ENCODE assay signal across 9 cellular contexts in the genomic region with DNA sequence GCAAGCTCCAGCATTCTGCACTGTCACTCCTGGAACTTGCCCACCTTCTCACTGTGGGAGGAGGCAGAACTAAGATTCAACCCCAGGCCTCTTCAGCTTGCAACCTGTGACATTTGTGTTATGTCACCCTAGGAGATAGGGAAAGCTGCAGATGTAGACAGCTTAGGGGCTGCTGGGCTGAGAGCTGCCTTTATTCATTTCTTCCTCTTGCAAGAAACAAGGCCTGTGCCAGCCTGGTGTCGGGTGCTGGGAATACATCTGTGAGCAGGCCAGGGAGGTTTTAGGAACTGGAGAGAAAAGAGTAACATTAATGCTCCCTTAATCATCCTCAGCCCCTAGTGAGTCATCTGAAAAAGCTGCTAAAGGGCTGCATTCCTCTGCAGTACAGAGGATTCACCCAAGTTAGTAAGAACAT.
DNase-seq lines count a peak whose midpoint lies in the region; ATAC-seq and TF ChIP-seq lines count a peak whose summit lies in the region.
"Had no signal": no experiment of that assay in that cellular context is flagged by ENCODE, and none has a peak within 500 bp of the region (broad histone marks: within the 10 kb centered on the region; RNA-seq: fewer than 3 reads in every experiment).

No MANE protein-coding gene starts in this region.

- H3K9me3 ChIP-seq in psoas muscle = no peaks in the 10 kb centered on the region
- no peaks in the 10 kb centered on the region for H3K9me3 ChIP-seq in T-helper 17 cell (ENCODE audit: control insufficient read depth, low read length, poor library complexity, severe bottlenecking)
- H3K9me3 ChIP-seq: neutrophil had no signal

- peaks cover 47% of the 10 kb centered on the region for H3K27me3 Mint-ChIP-seq in T-helper 17 cell

- ATAC-seq in psoas muscle (peak; percentile 36 to 74 (median 65)), T-helper 17 cell (no peak)

- no peaks in the 10 kb centered on the region for H3K4me1 Mint-ChIP-seq in T-helper 17 cell

- DNase-seq in EL = peak; percentile 95
- DNase-seq in SW480 (ENCODE audit: low spot score) = peak; percentile 68
- DNase-seq in foreskin melanocyte = peak; percentile 80
- peak; percentile 67 to 68 for DNase-seq in psoas muscle
- DNase-seq in cerebellar nuclear complex (lab: John Stamatoyannopoulos, UW) = no peak
- no peak for DNase-seq in NCI-H345 treated with DMSO at 0.1 percent for 48 hours (lab: John Stamatoyannopoulos, UW; ENCODE audit: unreplicated experiment)
- DNase-seq in NCI-H69 (lab: John Stamatoyannopoulos, UW) = no peak
- DNase-seq in T-helper 17 cell = no peak

- peaks cover 4% of the 10 kb centered on the region for H3K36me3 Mint-ChIP-seq in T-helper 17 cell (ENCODE audit: low read depth)

- no peak overlapping the region for H3K27ac ChIP-seq in psoas muscle
- H3K27ac ChIP-seq: neutrophil had no signal

- intact Hi-C loops in psoas muscle (cut with DNase I) = no loop called here

- no peak for TF ChIP-seq CTCF in psoas muscle (IDR thresholded peaks at IDR 0.05)

- 29 to 71% (median 51%) methylated on average over 1 of the region's 1 CpG for WGBS in psoas muscle, 3 donors

- no peak overlapping the region for H3K4me3 Mint-ChIP-seq in T-helper 17 cell

- no peak overlapping the region for H3K4me3 ChIP-seq in psoas muscle

- peaks cover 0 to 4% (median 0%) of the 10 kb centered on the region in 3 donors for H3K27me3 ChIP-seq in psoas muscle (ENCODE audit: insufficient read depth in 3 of 3, low read length in 2 of 3)

- H3K27ac Mint-ChIP-seq in T-helper 17 cell = no peak overlapping the region

- no peaks in the 10 kb centered on the region for H3K4me1 ChIP-seq in psoas muscle

- no peaks in the 10 kb centered on the region for H3K36me3 ChIP-seq in psoas muscle (ENCODE audit: insufficient read depth in 1 of 2, low read depth in 1 of 2)
- H3K36me3 ChIP-seq: neutrophil had no signal

Comparison
In these comparisons a context has a peak if more than half of its experiments do, and no peak if none do; other contexts are left out.
1. DNase-seq: peak in EL (single experiment), SW480 (single experiment), foreskin melanocyte (single experiment) and psoas muscle (2 of 2); none in cerebellar nuclear complex (0 of 2), NCI-H345 treated with DMSO at 0.1 percent for 48 hours (single experiment), NCI-H69 (single experiment) and T-helper 17 cell (0 of 3).